22 cellular contexts compared by ENCODE assay signal in genomic region chr22:29126670-29127069, GRCh38. TPM values are rescaled to one million over a fixed set of nuclear protein-coding genes. Genes with fewer than 3 reads are reported as not detected.
"Had no signal": no experiment of that assay in that cellular context is flagged by ENCODE, and none has a peak within 500 bp of the region (broad histone marks: within the 10 kb centered on the region; RNA-seq: fewer than 3 reads in every experiment).

No MANE protein-coding gene starts in this region.

- H3K4me1 Mint-ChIP-seq: activated naive CD4-positive, alpha-beta T cell treated with anti-CD3 and anti-CD28 coated beads, Interleukin-2, amount 50 U/mL, for 24 hours; stimulated activated naive B cell treated with anti-CD40 and anti-IgM and Interleukin-4, amounts not matched to agents 10 μg/mL and 1 μg/mL and 100 μg/mL, for 72 hours had no signal

- H3K36me3 Mint-ChIP-seq: activated naive CD4-positive, alpha-beta T cell treated with anti-CD3 and anti-CD28 coated beads, Interleukin-2, amount 50 U/mL, for 24 hours; naive thymus-derived CD4-positive, alpha-beta T cell; stimulated activated naive B cell treated with anti-CD40 and anti-IgM and Interleukin-4, amounts not matched to agents 10 μg/mL and 1 μg/mL and 100 μg/mL, for 72 hours had no signal

- H3K36me3 ChIP-seq: breast epithelium, ovary, sigmoid colon, thoracic aorta had no signal

- H3K9me3 Mint-ChIP-seq: activated naive CD4-positive, alpha-beta T cell treated with anti-CD3 and anti-CD28 coated beads, Interleukin-2, amount 50 U/mL, for 24 hours had no signal

- H3K4me3 ChIP-seq: breast epithelium, coronary artery, left ventricle myocardium inferior, ovary, sigmoid colon, spleen, thoracic aorta had no signal

- H3K27me3 ChIP-seq: breast epithelium, foreskin keratinocyte, ovary, sigmoid colon, spleen had no signal

- ATAC-seq: foreskin keratinocyte; naive thymus-derived CD4-positive, alpha-beta T cell; stimulated activated naive B cell treated with anti-CD40 and anti-IgM and Interleukin-4, amounts not matched to agents 10 μg/mL and 1 μg/mL and 100 μg/mL, for 72 hours had no signal

- H3K27ac ChIP-seq: breast epithelium, coronary artery, foreskin keratinocyte, left ventricle myocardium inferior, ovary, sigmoid colon, spleen, thoracic aorta had no signal

- H3K4me3 Mint-ChIP-seq: activated naive CD4-positive, alpha-beta T cell treated with anti-CD3 and anti-CD28 coated beads, Interleukin-2, amount 50 U/mL, for 24 hours; naive thymus-derived CD4-positive, alpha-beta T cell; stimulated activated naive B cell treated with anti-CD40 and anti-IgM and Interleukin-4, amounts not matched to agents 10 μg/mL and 1 μg/mL and 100 μg/mL, for 72 hours had no signal

- FAIRE-seq: astrocyte, keratinocyte had no signal

- H3K9me3 ChIP-seq: breast epithelium, ovary, sigmoid colon, spleen, thoracic aorta had no signal

- H3K4me1 ChIP-seq: breast epithelium, foreskin keratinocyte, sigmoid colon, spleen had no signal

- H3K27ac Mint-ChIP-seq: activated naive CD4-positive, alpha-beta T cell treated with anti-CD3 and anti-CD28 coated beads, Interleukin-2, amount 50 U/mL, for 24 hours; naive thymus-derived CD4-positive, alpha-beta T cell; stimulated activated naive B cell treated with anti-CD40 and anti-IgM and Interleukin-4, amounts not matched to agents 10 μg/mL and 1 μg/mL and 100 μg/mL, for 72 hours had no signal

- H3K27me3 Mint-ChIP-seq: activated naive CD4-positive, alpha-beta T cell treated with anti-CD3 and anti-CD28 coated beads, Interleukin-2, amount 50 U/mL, for 24 hours had no signal

- DNase-seq: activated CD4-positive, alpha-beta T cell treated with anti-CD3 and anti-CD28 coated beads, Interleukin-2, amount 50 U/mL, for 1 hour; activated CD4-positive, CD25-positive, alpha-beta regulatory T cell treated with anti-CD3 and anti-CD28 coated beads, Interleukin-2, amount 50 U/mL, for 72 hours; activated CD8-positive, alpha-beta memory T cell treated with anti-CD3 and anti-CD28 coated beads for 24 hours; activated CD8-positive, alpha-beta memory T cell treated with anti-CD3 and anti-CD28 coated beads, Interleukin-2, amount 50 U/mL, for 48 hours; activated effector memory CD4-positive, alpha-beta T cell treated with anti-CD3 and anti-CD28 coated beads, Interleukin-2, amount 50 U/mL, for 16 hours; activated T-cell treated with anti-CD3 and anti-CD28 coated beads, Interleukin-2, amount 50 U/mL, for 48 hours; foreskin keratinocyte; glutamatergic neuron; hypothalamus; left ventricle myocardium inferior; naive thymus-derived CD4-positive, alpha-beta T cell; ovary; sigmoid colon; spleen; stimulated activated naive B cell treated with anti-CD40 and anti-IgM and Interleukin-4, amounts not matched to agents 10 μg/mL and 1 μg/mL and 100 μg/mL, for 72 hours; T-helper 1 cell had no signal

RNA-seq across cellular contexts. Expression of gene KREMEN1, which starts 53.8 kb away (rescaled TPM):
- polyA plus RNA-seq: naive thymus-derived CD4-positive, alpha-beta T cell had no signal
